9 cellular contexts compared by ENCODE assay signal in the genomic region with DNA sequence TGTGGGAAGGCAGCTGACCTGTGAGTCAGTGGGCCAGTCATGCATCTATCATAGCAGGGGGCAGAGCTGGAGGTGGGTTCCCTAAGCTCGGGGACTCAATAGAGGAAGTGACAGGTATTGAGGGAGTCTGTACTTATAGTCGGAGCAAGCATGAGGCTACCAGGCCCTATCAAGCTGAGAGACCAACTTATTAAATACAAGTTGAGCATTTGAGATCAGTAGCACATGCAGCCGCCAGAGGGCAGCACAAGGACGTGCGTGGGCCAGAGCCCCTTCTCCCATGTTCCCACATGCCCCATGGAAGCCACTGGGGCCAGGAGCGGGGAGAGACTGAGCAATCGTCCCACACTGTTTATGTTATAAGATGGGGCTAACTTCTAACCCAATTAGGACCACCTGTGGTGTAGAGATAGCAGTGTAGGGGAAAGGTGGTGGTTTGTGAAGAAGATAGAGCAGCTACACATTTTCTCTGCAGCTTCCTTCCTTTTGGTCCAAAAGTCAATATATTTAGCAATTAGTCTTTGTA. TPM values are rescaled to one million over a fixed set of nuclear protein-coding genes. Genes with fewer than 3 reads are reported as not detected.
DNase-seq lines count a peak whose midpoint lies in the region; ATAC-seq and TF ChIP-seq lines count a peak whose summit lies in the region.
"Had no signal": no experiment of that assay in that cellular context is flagged by ENCODE, and none has a peak within 500 bp of the region (broad histone marks: within the 10 kb centered on the region; RNA-seq: fewer than 3 reads in every experiment).

No MANE protein-coding gene starts in this region.

- ATAC-seq in HG02885 (IDR thresholded peaks at IDR 0.05; ENCODE audit: poor library complexity, unreplicated experiment) (peak; percentile 74), foreskin keratinocyte (peak; percentile 86)

- H3K36me3 Mint-ChIP-seq in activated T-cell treated with anti-CD3 and anti-CD28 coated beads, Interleukin-2, amount 50 U/mL, for 24 hours (ENCODE audit: low read depth): peaks cover 27% of the 10 kb centered on the region

- DNase-seq in NCI-H1417 (lab: John Stamatoyannopoulos, UW): peak in 2 of 3 experiments; percentile 12 to 42
- DNase-seq in NCI-H1417 treated with DMSO at 0.1 percent for 48 hours (lab: John Stamatoyannopoulos, UW): no peak
- DNase-seq in activated T-cell treated with anti-CD3 and anti-CD28 coated beads, Interleukin-2, amount 50 U/mL, for 24 hours: peak; percentile 67
- peak in 1 of 2 donors; percentile 45 for DNase-seq in foreskin keratinocyte
- peak; percentile 49 for DNase-seq in renal cortical epithelial cell (ENCODE audit: low read depth)
- no peak for DNase-seq in occipital lobe (lab: John Stamatoyannopoulos, UW)

- peaks cover 4% of the 10 kb centered on the region for H3K4me1 Mint-ChIP-seq in activated T-cell treated with anti-CD3 and anti-CD28 coated beads, Interleukin-2, amount 50 U/mL, for 24 hours (ENCODE audit: low read depth)

- H3K27me3 Mint-ChIP-seq in activated T-cell treated with anti-CD3 and anti-CD28 coated beads, Interleukin-2, amount 50 U/mL, for 24 hours: no peaks in the 10 kb centered on the region

- H3K9me3 ChIP-seq in OCI-LY3 (ENCODE audit: insufficient read depth, low read length): no peaks in the 10 kb centered on the region

- no peak overlapping the region for H3K27ac ChIP-seq in OCI-LY3 (ENCODE audit: low read length)
- H3K27ac ChIP-seq in foreskin keratinocyte: no peak overlapping the region
- H3K27ac ChIP-seq: BLaER1 had no signal

- no peak overlapping the region for H3K4me3 Mint-ChIP-seq in activated T-cell treated with anti-CD3 and anti-CD28 coated beads, Interleukin-2, amount 50 U/mL, for 24 hours

- H3K4me3 ChIP-seq in OCI-LY3 (ENCODE audit: low read length): peak overlapping the region; percentile 31; the same call in 1 of the 2 replicates
- H3K4me3 ChIP-seq: BLaER1 had no signal

- no peak overlapping the region for H3K27ac Mint-ChIP-seq in activated T-cell treated with anti-CD3 and anti-CD28 coated beads, Interleukin-2, amount 50 U/mL, for 24 hours

- peak overlapping the region; percentile 51 for H3K4me2 ChIP-seq in OCI-LY3 (ENCODE audit: low read length)
- H3K4me2 ChIP-seq: BLaER1 had no signal

- H3K4me1 ChIP-seq in OCI-LY3 (ENCODE audit: low read length): peaks cover 18% of the 10 kb centered on the region
- H3K4me1 ChIP-seq in foreskin keratinocyte: no peaks in the 10 kb centered on the region
- H3K4me1 ChIP-seq: BLaER1 had no signal

- H3K27me3 ChIP-seq in OCI-LY3 (ENCODE audit: low read depth, low read length) (no peaks in the 10 kb centered on the region), foreskin keratinocyte (no peaks in the 10 kb centered on the region)
- H3K27me3 ChIP-seq: BLaER1 had no signal

- no peaks in the 10 kb centered on the region for H3K9me3 Mint-ChIP-seq in activated T-cell treated with anti-CD3 and anti-CD28 coated beads, Interleukin-2, amount 50 U/mL, for 24 hours

- H4K20me1 ChIP-seq in OCI-LY3 (ENCODE audit: insufficient read depth, low read length): no peaks in the 10 kb centered on the region
- H4K20me1 ChIP-seq: BLaER1 had no signal

- TF ChIP-seq CTCF in OCI-LY3 (IDR thresholded peaks at IDR 0.05; ENCODE audit: low read depth, low read length) (peak; percentile 76), foreskin keratinocyte (conservative IDR thresholded peaks at IDR 0.05) (peak; percentile 81)

- H3K79me2 ChIP-seq in OCI-LY3 (ENCODE audit: low read length): no peaks in the 10 kb centered on the region

- peak overlapping the region; percentile 93 for H2AFZ ChIP-seq in OCI-LY3 (ENCODE audit: low read depth, low read length)

- no peaks in the 10 kb centered on the region for H3K36me3 ChIP-seq in OCI-LY3 (replicated peaks; ENCODE audit: low read depth, low read length)

- H3K9ac ChIP-seq in OCI-LY3 (ENCODE audit: low read length): no peak overlapping the region
- H3K9ac ChIP-seq: BLaER1 had no signal

RNA-seq across cellular contexts. Expression of a gene that starts 13.0 kb away (rescaled TPM):
- total RNA-seq in foreskin keratinocyte (0.20 TPM in 1 of 2 replicates, not detected in the other), renal cortical epithelial cell (0.25 and 0.69 TPM in 2 replicates), occipital lobe (38.8 TPM)
- polyA plus RNA-seq in foreskin keratinocyte: 0.02 TPM in 1 of 2 replicates, not detected in the other

RNA-seq across cellular contexts. Expression of a gene that starts 17.0 kb away (rescaled TPM):
- 0.31 and 0.67 TPM in 2 replicates for total RNA-seq in foreskin keratinocyte
- 0.26 and 0.46 TPM in 2 replicates for polyA plus RNA-seq in foreskin keratinocyte
- total RNA-seq in renal cortical epithelial cell: 4.8 and 14.8 TPM in 2 replicates
- 16.4 TPM for total RNA-seq in occipital lobe

Comparison
In these comparisons a context has a peak if more than half of its experiments do, and no peak if none do; other contexts are left out.
1. DNase-seq: peak in NCI-H1417 (2 of 3), activated T-cell treated with anti-CD3 and anti-CD28 coated beads, Interleukin-2, amount 50 U/mL, for 24 hours (single experiment) and renal cortical epithelial cell (single experiment); none in NCI-H1417 treated with DMSO at 0.1 percent for 48 hours (single experiment) and occipital lobe (single experiment).
2. RNA of a gene that starts 13.0 kb away (total RNA-seq): 38.8 TPM in occipital lobe (single experiment); 0.25 to 0.69 TPM in renal cortical epithelial cell and 0.20 TPM in foreskin keratinocyte; every median in the first group is over 10 times any median in the second.